Comparison of ENCODE assay signal across 20 cellular contexts in the genomic region with DNA sequence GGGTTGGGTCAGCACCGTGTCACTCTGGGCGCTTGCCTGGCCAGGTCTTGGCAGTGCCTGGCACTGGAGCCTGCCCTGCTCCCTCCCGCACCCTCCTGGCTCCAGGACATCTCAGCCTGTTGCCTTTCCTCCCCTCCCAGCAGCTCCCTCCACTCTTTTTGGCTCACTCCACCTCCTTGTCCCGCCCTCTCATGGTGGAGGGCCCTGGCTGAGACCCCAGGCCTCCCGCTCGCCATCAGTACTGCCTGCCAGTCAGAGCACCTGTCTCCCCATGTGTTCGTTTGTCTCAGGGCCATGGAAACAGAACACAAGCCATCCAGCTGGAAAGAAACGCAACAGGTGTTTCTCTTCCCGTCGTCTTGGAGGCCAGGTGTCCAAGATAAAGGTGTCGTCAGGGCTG.
DNase-seq lines count a peak whose midpoint lies in the region; ATAC-seq and TF ChIP-seq lines count a peak whose summit lies in the region.
"Had no signal": no experiment of that assay in that cellular context is flagged by ENCODE, and none has a peak within 500 bp of the region (broad histone marks: within the 10 kb centered on the region; RNA-seq: fewer than 3 reads in every experiment).

No MANE protein-coding gene starts in this region.

- DNase-seq in DMS79 treated with DMSO at 0.1 percent for 48 hours (lab: John Stamatoyannopoulos, UW) (peak; percentile 50), DMS79 (lab: John Stamatoyannopoulos, UW) (no peak), NCI-H128 (lab: John Stamatoyannopoulos, UW; ENCODE audit: unreplicated experiment) (peak; percentile 14), body of pancreas (peak; percentile 81 to 92 (median 90)), NCI-H1694 (lab: John Stamatoyannopoulos, UW) (no peak), erythroblast (lab: John Stamatoyannopoulos, UW) (no peak)
- DNase-seq: activated CD8-positive, alpha-beta memory T cell treated with anti-CD3 and anti-CD28 coated beads, Interleukin-2, amount 50 U/mL, for 48 hours; BE2C; cerebellar nuclear complex; COR-L47; foreskin melanocyte; hippocampal formation; left ventricle myocardium inferior; NCI-H1930; NCI-H526 treated with DMSO at 0.1 percent for 48 hours; stimulated activated CD4-positive, alpha-beta T cell treated with anti-CD3 and anti-CD28 coated beads, Interleukin-4, amount 100 ng/mL, for 4 hours; stomach had no signal

- H3K4me1 ChIP-seq in body of pancreas (peaks cover 72% of the 10 kb centered on the region), rectal smooth muscle tissue (ENCODE audit: control insufficient read depth, insufficient read depth, low read length) (peaks cover 30% of the 10 kb centered on the region)
- H3K4me1 ChIP-seq: BE2C, tibial nerve had no signal

- H3K27ac ChIP-seq in body of pancreas = peak overlapping the region; percentile 11 to 83 (median 76)
- peak overlapping the region; percentile 3 for H3K27ac ChIP-seq in rectal smooth muscle tissue (ENCODE audit: low read depth, low read length)
- H3K27ac ChIP-seq: left ventricle myocardium inferior, tibial nerve had no signal

- no peaks in the 10 kb centered on the region for H3K36me3 ChIP-seq in body of pancreas (replicated peaks in 1 of 2; ENCODE audit: insufficient read depth in 1 of 2, low read depth in 2 of 2)
- no peaks in the 10 kb centered on the region for H3K36me3 ChIP-seq in rectal smooth muscle tissue (ENCODE audit: control insufficient read depth, insufficient read depth, low read length)
- H3K36me3 ChIP-seq: BE2C, left ventricle myocardium inferior, stomach, tibial nerve had no signal

- intact Hi-C loops in body of pancreas (cut with DNase I) = no loop called here

- ATAC-seq in body of pancreas = peak; percentile 86
- no peak for ATAC-seq in GM21447 (IDR thresholded peaks at IDR 0.05; ENCODE audit: unreplicated experiment)

- H3K27me3 ChIP-seq in body of pancreas (no peaks in the 10 kb centered on the region), rectal smooth muscle tissue (ENCODE audit: control insufficient read depth, insufficient read depth, low read length) (no peaks in the 10 kb centered on the region)
- H3K27me3 ChIP-seq: BE2C, stomach, tibial nerve had no signal

- H3K4me3 ChIP-seq in body of pancreas (no peak overlapping the region), rectal smooth muscle tissue (ENCODE audit: low read length) (no peak overlapping the region)
- H3K4me3 ChIP-seq: left ventricle myocardium inferior, stomach, tibial nerve had no signal

- TF ChIP-seq POLR2A in body of pancreas (IDR thresholded peaks at IDR 0.05) = peak in 1 of 3 donors; percentile 21
- TF ChIP-seq POLR2A in erythroblast (IDR thresholded peaks at IDR 0.05; ENCODE audit: low read length) = no peak

- no peaks in the 10 kb centered on the region for H3K9me3 ChIP-seq in body of pancreas
- H3K9me3 ChIP-seq: BE2C, stomach had no signal

- no peak for TF ChIP-seq CTCF in body of pancreas (IDR thresholded peaks at IDR 0.05)

- H3K9ac ChIP-seq in rectal smooth muscle tissue (ENCODE audit: low read length) = no peak overlapping the region

- 22 to 38% methylated on average over 11 of the region's 11 CpGs for WGBS in body of pancreas, 2 donors

Comparison
In these comparisons a context has a peak if more than half of its experiments do, and no peak if none do; other contexts are left out.
1. DNase-seq: peak in DMS79 treated with DMSO at 0.1 percent for 48 hours (single experiment), NCI-H128 (single experiment) and body of pancreas (4 of 4); none in DMS79 (single experiment), NCI-H1694 (single experiment) and erythroblast (0 of 2).